Comparison of ENCODE assay signal across 16 cellular contexts in genomic region chr2:26480751-26481380, GRCh38. TPM values are rescaled to one million over a fixed set of nuclear protein-coding genes. Genes with fewer than 3 reads are reported as not detected.
DNase-seq lines count a peak whose midpoint lies in the region; ATAC-seq and TF ChIP-seq lines count a peak whose summit lies in the region.
"Had no signal": no experiment of that assay in that cellular context is flagged by ENCODE, and none has a peak within 500 bp of the region (broad histone marks: within the 10 kb centered on the region; RNA-seq: fewer than 3 reads in every experiment).

No MANE protein-coding gene starts in this region.

- CTCF ChIA-PET in Caco-2 (lab: Charles Lee) = interaction anchor here (0.6 kb wide), 1 partner anchor 120 kb away, joined by 4 read pairs; no protein-coding TSS in a partner anchor

- no peaks in the 10 kb centered on the region for H3K9me3 Mint-ChIP-seq in Caco-2 (ENCODE audit: unreplicated experiment)
- H3K9me3 Mint-ChIP-seq: CD8-positive, alpha-beta memory T cell; GM23338 had no signal

- H3K27ac Mint-ChIP-seq in Caco-2 (ENCODE audit: unreplicated experiment) = peak overlapping the region; percentile 39
- H3K27ac Mint-ChIP-seq: GM23338 had no signal

- H3K36me3 ChIP-seq in Caco-2 (ENCODE audit: control insufficient read depth, insufficient read depth, low read length) (no peaks in the 10 kb centered on the region), H7 (replicated peaks; ENCODE audit: control insufficient read depth, insufficient read depth, low read length) (no peaks in the 10 kb centered on the region), hepatocyte (replicated peaks; ENCODE audit: insufficient read depth, low read depth) (no peaks in the 10 kb centered on the region), psoas muscle (ENCODE audit: insufficient read depth in 1 of 2, low read depth in 1 of 2) (no peaks in the 10 kb centered on the region), SJCRH30 (no peaks in the 10 kb centered on the region)
- H3K36me3 ChIP-seq: BE2C, HAP-1 had no signal

- H3K4me1 Mint-ChIP-seq in Caco-2 (ENCODE audit: low read depth, unreplicated experiment) = no peaks in the 10 kb centered on the region

- no peaks in the 10 kb centered on the region for H3K9me2 ChIP-seq in hepatocyte (replicated peaks; ENCODE audit: insufficient read depth)

- ATAC-seq in psoas muscle = no peak

- H3K4me3 ChIP-seq in Caco-2 (ENCODE audit: low read depth, low read length) = no peak overlapping the region
- H3K4me3 ChIP-seq in H7 (ENCODE audit: insufficient read depth, low read depth, low read length) = no peak overlapping the region
- no peak overlapping the region for H3K4me3 ChIP-seq in hepatocyte
- no peak overlapping the region for H3K4me3 ChIP-seq in psoas muscle
- no peak overlapping the region for H3K4me3 ChIP-seq in SJCRH30
- H3K4me3 ChIP-seq: GM23338, HAP-1 had no signal

- DNase-seq in Caco-2 (no peak), H7 (peak; percentile 46), hepatocyte (ENCODE audit: low spot score) (no peak), psoas muscle (no peak), mesenteric fat pad (ENCODE audit: low spot score) (no peak), SJCRH30 (no peak)
- DNase-seq in activated CD4-positive, alpha-beta T cell treated with anti-CD3 and anti-CD28 coated beads, Interleukin-2, amount 50 U/mL, for 48 hours = no peak
- no peak for DNase-seq in activated CD4-positive, alpha-beta T cell treated with anti-CD3 and anti-CD28 coated beads, Interleukin-2, amount 50 U/mL, for 1 hour
- DNase-seq: ACHN; BE2C; C1 segment of cervical spinal cord; CD4-positive, CD25-positive, alpha-beta regulatory T cell; CD8-positive, alpha-beta memory T cell; COR-L47 had no signal

- H3K4me1 ChIP-seq in Caco-2 (peaks cover 11% of the 10 kb centered on the region), hepatocyte (ENCODE audit: insufficient read depth) (peaks cover 9% of the 10 kb centered on the region), psoas muscle (peaks cover 30% of the 10 kb centered on the region), SJCRH30 (peaks cover 15% of the 10 kb centered on the region)
- H3K4me1 ChIP-seq: HAP-1 had no signal

- H3K27me3 Mint-ChIP-seq in Caco-2 (ENCODE audit: insufficient read depth, unreplicated experiment) = no peaks in the 10 kb centered on the region
- H3K27me3 Mint-ChIP-seq: CD4-positive, CD25-positive, alpha-beta regulatory T cell had no signal

- WGBS in hepatocyte (ENCODE audit: low lambda C conversion rate, missing lambda C conversion rate) = 85% methylated on average over 14 of the region's 14 CpGs
- WGBS in psoas muscle, 3 donors = 65 to 75% (median 69%) methylated on average over 14 of the region's 14 CpGs

- no peak overlapping the region for H3K4me3 Mint-ChIP-seq in Caco-2 (ENCODE audit: unreplicated experiment)
- H3K4me3 Mint-ChIP-seq: CD4-positive, CD25-positive, alpha-beta regulatory T cell; CD8-positive, alpha-beta memory T cell; GM23338 had no signal

- no peaks in the 10 kb centered on the region for H3K79me2 ChIP-seq in hepatocyte

- H3K27ac ChIP-seq in hepatocyte (peak overlapping the region; percentile 27), psoas muscle (peak overlapping the region; percentile 42), SJCRH30 (no peak overlapping the region)

- H3K36me3 Mint-ChIP-seq in Caco-2 (ENCODE audit: insufficient read depth, unreplicated experiment) = no peaks in the 10 kb centered on the region
- H3K36me3 Mint-ChIP-seq: CD4-positive, CD25-positive, alpha-beta regulatory T cell; CD8-positive, alpha-beta memory T cell had no signal

- no peaks in the 10 kb centered on the region for H4K20me1 ChIP-seq in hepatocyte (ENCODE audit: insufficient read depth, poor library complexity, severe bottlenecking)

- H3K9me3 ChIP-seq in Caco-2 (no peaks in the 10 kb centered on the region), hepatocyte (ENCODE audit: low read depth) (no peaks in the 10 kb centered on the region), psoas muscle (no peaks in the 10 kb centered on the region), SJCRH30 (replicated peaks) (no peaks in the 10 kb centered on the region)
- H3K9me3 ChIP-seq: BE2C, HAP-1 had no signal

- no peak for TF ChIP-seq CTCF in Caco-2 (IDR thresholded peaks at IDR 0.05; ENCODE audit: insufficient read depth in 1 of 2, low read depth in 1 of 2, low read length in 1 of 2, severe bottlenecking in 1 of 2, unreplicated experiment in 1 of 2)
- TF ChIP-seq CTCF in hepatocyte (IDR thresholded peaks at IDR 0.05; ENCODE audit: poor library complexity) = no peak
- TF ChIP-seq CTCF in psoas muscle (IDR thresholded peaks at IDR 0.05) = no peak

- no peak overlapping the region for H2AFZ ChIP-seq in hepatocyte
- H2AFZ ChIP-seq: GM23338 had no signal

- POLR2A ChIA-PET in Caco-2 (lab: Charles Lee) = no interaction called here

- intact Hi-C loops in Caco-2 (cut with micrococcal nuclease; ENCODE audit: unreplicated experiment) (no loop called here), psoas muscle (cut with DNase I) (no loop called here)

- H3K4me2 ChIP-seq in hepatocyte = no peak overlapping the region
- H3K4me2 ChIP-seq: GM23338 had no signal

- BruUV-seq in Caco-2 (replicated peaks; lab: Mats Ljungman, UMichigan) = no TSS peak

- H3K27me3 ChIP-seq in Caco-2 (replicated peaks; ENCODE audit: control insufficient read depth, insufficient read depth, low read length) (no peaks in the 10 kb centered on the region), H7 (ENCODE audit: control insufficient read depth, insufficient read depth, low read length) (no peaks in the 10 kb centered on the region), hepatocyte (no peaks in the 10 kb centered on the region), psoas muscle (ENCODE audit: insufficient read depth in 3 of 3, low read length in 2 of 3) (no peaks in the 10 kb centered on the region), SJCRH30 (no peaks in the 10 kb centered on the region)
- H3K27me3 ChIP-seq: BE2C had no signal

RNA-seq across cellular contexts. Expression of gene OTOF, which starts 2.9 kb away (rescaled TPM):
- total RNA-seq in Caco-2 (2022) = 0.09 TPM in 2 replicates
- 0.07 and 0.14 TPM in 2 replicates for total RNA-seq in H7 (2014; rRNA removed; shearing (Covaris generic))
- 0.10 TPM in 1 of 2 replicates, not detected in the other for total RNA-seq in hepatocyte
- 0.33 TPM in 1 of 2 replicates, not detected in the other for polyA plus RNA-seq in hepatocyte
- total RNA-seq in psoas muscle = 1 to 10 TPM in 2 of 4 donors, under 1 TPM in 2; 0.34 to 2.2 (median 1.1) TPM
- under 1 TPM; 0.14 to 0.16 (median 0.14) TPM for polyA plus RNA-seq in psoas muscle
- total RNA-seq in mesenteric fat pad = 0.26 TPM
- total RNA-seq in SJCRH30 (2014; rRNA removed; shearing (Covaris generic)) = 0.08 TPM in 1 of 2 replicates, not detected in the other
